In the genomic region with DNA sequence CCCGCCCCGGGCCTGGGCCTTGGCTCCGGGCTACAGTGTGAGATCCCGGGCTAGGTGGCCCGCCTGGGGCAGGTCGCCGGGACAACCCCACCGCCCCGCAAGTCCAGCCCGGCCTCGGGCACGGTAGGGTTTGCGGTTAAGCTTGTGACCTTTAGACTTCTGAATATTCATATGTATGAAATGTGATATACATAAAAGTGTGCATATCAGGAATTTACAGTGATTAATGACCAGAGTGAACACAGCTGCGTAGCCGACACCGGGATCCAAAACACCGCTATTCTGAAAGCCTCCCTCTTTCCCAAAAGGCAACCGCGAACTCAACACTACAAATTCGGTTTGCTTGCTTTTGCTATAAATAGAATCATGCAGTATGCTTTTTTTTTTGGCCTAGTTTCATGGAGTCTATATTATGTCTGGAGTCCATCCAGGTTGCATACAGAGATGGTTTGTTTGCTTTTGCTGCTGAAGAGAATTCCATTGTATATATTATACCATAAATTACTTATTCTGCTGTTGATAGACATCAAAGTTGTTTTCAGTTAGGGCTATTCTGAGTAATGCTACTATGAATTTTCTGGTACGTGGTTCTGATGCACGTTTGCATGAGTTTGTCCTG, we compare ENCODE assay signal across 8 cellular contexts. TPM values are rescaled to one million over a fixed set of nuclear protein-coding genes. Genes with fewer than 3 reads are reported as not detected.
DNase-seq lines count a peak whose midpoint lies in the region; ATAC-seq, FAIRE-seq and TF ChIP-seq lines count a peak whose summit lies in the region.

No MANE protein-coding gene starts in this region.

- peak overlapping the region; percentile 73 for H3K27ac Mint-ChIP-seq in HFFc6

- H3K4me1 Mint-ChIP-seq in HFFc6 (ENCODE audit: low read depth), result peaks cover 40% of the 10 kb centered on the region

- peak overlapping the region; percentile 99 for H3K4me3 Mint-ChIP-seq in HFFc6

- POLR2A ChIA-PET in A549 (lab: Yijun Ruan, JAX), result interaction anchor here (1.0 to 1.7 kb wide), 5 partner anchors 19 to 356 kb away, joined by 3 to 6 read pairs (median 5); a partner anchor contains a TSS

- intact Hi-C loops in adrenal gland (cut with DNase I), result loop anchor here in 1 of 2 donors (5.0 kb wide), 1 partner anchor 347 kb away; no protein-coding TSS in a partner anchor

- peak overlapping the region; percentile 92 for H3K4me2 ChIP-seq in A549

- no peak for ATAC-seq in A549
- peak; percentile 56 for ATAC-seq in stimulated activated naive CD8-positive, alpha-beta T cell treated with anti-CD3 and anti-CD28 coated beads, Interleukin-15, Interleukin-2, amounts not matched to agents 100 U/mL and 50 U/mL, for 24 hours
- no peak for ATAC-seq in GM18519 (IDR thresholded peaks at IDR 0.05; ENCODE audit: low FRiP score, unreplicated experiment)
- no peak for ATAC-seq in GM21786 (IDR thresholded peaks at IDR 0.05; ENCODE audit: unreplicated experiment)

- peaks cover 17% of the 10 kb centered on the region for H3K36me3 Mint-ChIP-seq in HFFc6 (ENCODE audit: low read depth)

- FAIRE-seq in A549 (lab: Jason Lieb, UNC), result no peak

- H3K9me3 ChIP-seq in A549 (no peaks in the 10 kb centered on the region), adrenal gland (replicated peaks in 1 of 3) (no peaks in the 10 kb centered on the region)

- H3K4me3 ChIP-seq in A549, result peak overlapping the region; percentile 95
- H3K4me3 ChIP-seq in adrenal gland, result peak overlapping the region; percentile 57 to 86 (median 70)

- no peaks in the 10 kb centered on the region for H3K36me3 ChIP-seq in adrenal gland (replicated peaks in 1 of 2)

- DNase-seq in A549 (ENCODE audit: low read depth in 1 of 2, low spot score in 1 of 2) (no peak), HFFc6 (no peak), adrenal gland (no peak), inferior parietal cortex (ENCODE audit: extremely low spot score) (peak; percentile 13), hippocampal formation (lab: John Stamatoyannopoulos, UW) (no peak)
- DNase-seq in stimulated activated naive CD8-positive, alpha-beta T cell treated with anti-CD3 and anti-CD28 coated beads, Interleukin-15, Interleukin-2, amounts not matched to agents 100 U/mL and 50 U/mL, for 24 hours, result no peak

- H3K27me3 Mint-ChIP-seq in HFFc6 (ENCODE audit: insufficient read depth), result no peaks in the 10 kb centered on the region; the same call in 1 of the 2 replicates

- no peak for TF ChIP-seq CTCF in A549 (IDR thresholded peaks at IDR 0.05)
- TF ChIP-seq CTCF in HFFc6 (IDR thresholded peaks at IDR 0.05), result no peak
- no peak for TF ChIP-seq CTCF in adrenal gland (IDR thresholded peaks at IDR 0.05)

- TF ChIP-seq EP300 in A549 (IDR thresholded peaks at IDR 0.05), result no peak

- CTCF ChIA-PET in A549 (lab: Yijun Ruan, JAX), result interaction anchor here (0.6 to 17.4 kb wide), 11 partner anchors 8 to 422 kb away, joined by 3 to 251 read pairs (median 4); no protein-coding TSS in a partner anchor

- TF ChIP-seq RAD21 in A549 (conservative IDR thresholded peaks at IDR 0.05 in 1 of 2, IDR thresholded peaks at IDR 0.05 in 1 of 2), result no peak

- TF ChIP-seq POLR2A in A549 (IDR thresholded peaks at IDR 0.05; ENCODE audit: low read length) (no peak; the same call in 1 of the 2 replicates), adrenal gland (IDR thresholded peaks at IDR 0.05) (no peak)

- WGBS in A549 (ENCODE audit: missing lambda C conversion rate), result 5% methylated on average over 22 of the region's 22 CpGs
- WGBS in adrenal gland, 4 donors, result 2 to 3% (median 2%) methylated on average over 20 to 22 of the region's 22 CpGs

- peaks cover 36% of the 10 kb centered on the region for H3K4me1 ChIP-seq in A549
- H3K4me1 ChIP-seq in adrenal gland (replicated peaks in 1 of 2), result peaks cover 19 to 28% of the 10 kb centered on the region in 2 donors

- H3K27me3 ChIP-seq in adrenal gland, result no peaks in the 10 kb centered on the region

- H3K9me3 Mint-ChIP-seq in HFFc6, result peaks cover 7% of the 10 kb centered on the region; the same call in 1 of the 2 replicates

- peak overlapping the region; percentile 91 to 97 for H3K27ac ChIP-seq in A549
- H3K27ac ChIP-seq in adrenal gland, result peak overlapping the region in 4 of 5 donors; percentile 89 to 96 (median 94)

TF ChIP-seq in A549, 52 proteins besides CTCF, POLR2A, EP300 and RAD21:
- TF ChIP-seq HOXA7 (CRISPR knock-in tag; IDR thresholded peaks at IDR 0.05) (no peak), CHD2 (IDR thresholded peaks at IDR 0.05; ENCODE audit: low read length, partially characterized antibody) (no peak), PHF8 (IDR thresholded peaks at IDR 0.05; ENCODE audit: borderline replicate concordance, low read depth) (peak; percentile 65; the same call in 1 of the 2 replicates), MAFK (IDR thresholded peaks at IDR 0.05; ENCODE audit: partially characterized antibody) (no peak)

RNA-seq across cellular contexts. Expression of a gene that starts 0.7 kb away (rescaled TPM):
- polyA plus RNA-seq in A549 (2011; rRNA removed), result 127 and 177 TPM in 2 replicates
- 108 and 131 TPM in 2 replicates for polyA plus RNA-seq in A549 (2012; cell fraction: cytosol; rRNA removed)
- 70.6 and 116 TPM in 2 replicates for polyA plus RNA-seq in A549 (2012; cell fraction: nucleus; rRNA removed)
- 137 to 142 TPM (median 140 TPM) in 3 replicates for polyA plus RNA-seq in A549 (2017; fragmentation: RNase III; extraction: RNeasy Plus Mini Kit Qiagen cat#74134 plus additional on column Dnase treatment)
- polyA minus RNA-seq in A549 (2011; rRNA and poly(A)+ RNA removed), result 23.9 and 24.0 TPM in 2 replicates
- 10 to 100 TPM; 54.9 to 78.8 (median 64.5) TPM for total RNA-seq in HFFc6 (2021; fragmentation: NEBNext Ultra II Directional; extraction: Animal tissue kit (Norgen Biotek cat#: 25700))
- 10 to 100 TPM; 16.0 to 58.6 (median 27.1) TPM for total RNA-seq in adrenal gland
- polyA plus RNA-seq in adrenal gland, result 10 to 100 TPM; 29.3 to 65.0 (median 44.4) TPM

RNA-seq across cellular contexts. Expression of a gene that starts 18.4 kb away (rescaled TPM):
- polyA plus RNA-seq in A549 (2011; rRNA removed) (128 and 184 TPM in 2 replicates), A549 (2017; fragmentation: RNase III; extraction: RNeasy Plus Mini Kit Qiagen cat#74134 plus additional on column Dnase treatment) (90.2 to 97.9 TPM (median 93.9 TPM) in 3 replicates), adrenal gland (100 to 1,000 TPM in 1 of 3 donors, 10 to 100 TPM in 2; 47.9 to 205 (median 68.8) TPM)
- 111 and 113 TPM in 2 replicates for polyA plus RNA-seq in A549 (2012; cell fraction: cytosol; rRNA removed)
- 79.1 and 85.8 TPM in 2 replicates for polyA plus RNA-seq in A549 (2012; cell fraction: nucleus; rRNA removed)
- 43.3 and 43.9 TPM in 2 replicates for polyA minus RNA-seq in A549 (2011; rRNA and poly(A)+ RNA removed)
- total RNA-seq in HFFc6 (2021; fragmentation: NEBNext Ultra II Directional; extraction: Animal tissue kit (Norgen Biotek cat#: 25700)), result 10 to 100 TPM; 73.1 to 83.1 (median 80.0) TPM
- total RNA-seq in adrenal gland, result 100 to 1,000 TPM in 1 of 8 donors, 10 to 100 TPM in 7; 47.7 to 165 (median 81.6) TPM

RNA-seq across cellular contexts. Expression of a gene that starts 43.9 kb away (rescaled TPM):
- 27.9 and 28.1 TPM in 2 replicates for polyA plus RNA-seq in A549 (2011; rRNA removed)
- 11.2 and 13.5 TPM in 2 replicates for polyA plus RNA-seq in A549 (2012; cell fraction: cytosol; rRNA removed)
- 4.6 and 8.0 TPM in 2 replicates for polyA plus RNA-seq in A549 (2012; cell fraction: nucleus; rRNA removed)
- polyA plus RNA-seq in A549 (2017; fragmentation: RNase III; extraction: RNeasy Plus Mini Kit Qiagen cat#74134 plus additional on column Dnase treatment), result 16.0 to 17.7 TPM (median 17.4 TPM) in 3 replicates
- polyA minus RNA-seq in A549 (2011; rRNA and poly(A)+ RNA removed), result 22.0 and 23.6 TPM in 2 replicates
- 10 to 100 TPM; 29.2 to 44.2 (median 40.0) TPM for total RNA-seq in HFFc6 (2021; fragmentation: NEBNext Ultra II Directional; extraction: Animal tissue kit (Norgen Biotek cat#: 25700))
- 10 to 100 TPM; 28.8 to 82.5 (median 37.7) TPM for total RNA-seq in adrenal gland
- polyA plus RNA-seq in adrenal gland, result 10 to 100 TPM; 14.8 to 29.2 (median 18.5) TPM
